Comparison of ENCODE assay signal across 18 cellular contexts in the genomic region with DNA sequence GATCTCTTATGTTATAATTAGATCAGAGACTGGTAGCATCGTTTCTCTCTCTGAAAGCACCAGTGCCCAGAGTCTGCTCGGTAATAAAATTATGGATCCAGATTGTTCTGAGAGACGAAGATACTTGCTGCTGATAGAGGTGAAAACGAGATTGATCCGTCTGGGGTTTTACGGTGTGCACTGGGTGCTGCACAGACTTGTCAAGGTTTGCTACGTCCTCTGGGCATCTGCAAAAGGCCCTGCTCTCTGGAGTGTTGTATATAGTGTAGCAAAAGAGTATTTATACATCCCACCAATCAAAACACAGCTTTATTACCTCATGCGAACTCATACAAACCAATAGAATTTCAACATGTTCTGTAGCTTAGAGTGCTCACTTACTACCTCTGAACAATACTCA.
"Had no signal": no experiment of that assay in that cellular context is flagged by ENCODE, and none has a peak within 500 bp of the region (broad histone marks: within the 10 kb centered on the region; RNA-seq: fewer than 3 reads in every experiment).

No MANE protein-coding gene starts in this region.

- ATAC-seq: natural killer cell treated with Interleukin-12 subunit alpha and Interleukin-12 subunit beta and Interleukin-15 and Interleukin-18, amount 100 ng/mL, for 72 hours had no signal

- H3K27me3 ChIP-seq: colonic mucosa, stomach, thyroid gland had no signal

- H3K36me3 ChIP-seq: colonic mucosa had no signal

- H3K27ac Mint-ChIP-seq: immature natural killer cell; natural killer cell treated with Interleukin-12 subunit alpha and Interleukin-12 subunit beta and Interleukin-15 and Interleukin-18, amount 100 ng/mL, for 72 hours had no signal

- H3K27ac ChIP-seq: colonic mucosa, thyroid gland had no signal

- H3K4me3 ChIP-seq: colonic mucosa, stomach, thyroid gland had no signal

- H3K4me1 ChIP-seq: colonic mucosa, thyroid gland had no signal

- H3K27me3 Mint-ChIP-seq: natural killer cell treated with Interleukin-12 subunit alpha and Interleukin-12 subunit beta and Interleukin-15 and Interleukin-18, amount 100 ng/mL, for 72 hours had no signal

- H3K4me1 Mint-ChIP-seq: immature natural killer cell had no signal

- H3K9me3 Mint-ChIP-seq: activated naive CD4-positive, alpha-beta T cell treated with anti-CD3 and anti-CD28 coated beads, Interleukin-2, amount 50 U/mL, for 72 hours; immature natural killer cell; natural killer cell treated with Interleukin-12 subunit alpha and Interleukin-12 subunit beta and Interleukin-15 and Interleukin-18, amount 100 ng/mL, for 72 hours had no signal

- H3K9me3 ChIP-seq: colonic mucosa, stomach, thyroid gland had no signal

- FAIRE-seq: urothelium cell line had no signal

- H3K4me3 Mint-ChIP-seq: immature natural killer cell; natural killer cell treated with Interleukin-12 subunit alpha and Interleukin-12 subunit beta and Interleukin-15 and Interleukin-18, amount 100 ng/mL, for 72 hours had no signal

- H3K36me3 Mint-ChIP-seq: activated naive CD4-positive, alpha-beta T cell treated with anti-CD3 and anti-CD28 coated beads, Interleukin-2, amount 50 U/mL, for 72 hours had no signal

- DNase-seq: activated CD4-positive, alpha-beta T cell treated with anti-CD3 and anti-CD28 coated beads, Interleukin-2, amount 50 U/mL, for 48 hours; activated CD4-positive, CD25-positive, alpha-beta regulatory T cell treated with anti-CD3 and anti-CD28 coated beads, Interleukin-2, amount 50 U/mL, for 72 hours; activated effector memory CD4-positive, alpha-beta T cell treated with Interleukin-2 at 50 U/mL for 16 hours; colonic mucosa; effector CD8-positive, alpha-beta T cell; foreskin melanocyte; head of caudate nucleus; immature natural killer cell; mesendoderm; posterior cingulate gyrus; retina; stimulated activated CD4-positive, alpha-beta T cell treated with anti-CD3 and anti-CD28 coated beads, Interleukin-12 subunit alpha, Interleukin-12 subunit beta, amount 100 ng/mL, for 4 hours; stimulated activated CD4-positive, alpha-beta T cell treated with anti-CD3 and anti-CD28 coated beads, Interleukin-2, amount 100 ng/mL, for 24 hours; stomach; thyroid gland had no signal
